Comparison of ENCODE assay signal across 7 cellular contexts in the genomic region with DNA sequence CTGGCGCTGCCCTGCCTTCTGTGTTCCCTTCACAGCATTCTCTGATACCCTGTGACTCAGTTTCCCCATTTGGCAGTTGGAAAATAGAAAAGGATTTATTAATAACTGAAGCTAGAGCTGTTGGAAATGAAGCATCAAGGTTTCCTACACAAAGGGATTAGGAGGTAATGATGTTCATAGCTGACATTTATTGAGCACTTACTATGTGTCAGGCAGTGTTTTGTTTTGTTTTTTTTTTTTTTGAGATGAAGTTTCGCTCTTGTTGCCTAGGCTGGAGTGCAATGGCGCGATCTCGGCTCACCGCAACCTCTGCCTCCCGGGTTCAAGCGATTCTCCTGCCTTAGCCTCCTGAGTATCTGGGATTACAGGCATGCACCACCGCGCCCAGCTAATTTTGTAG. TPM values are rescaled to one million over a fixed set of nuclear protein-coding genes. Genes with fewer than 3 reads are reported as not detected.
DNase-seq lines count a peak whose midpoint lies in the region; ATAC-seq and TF ChIP-seq lines count a peak whose summit lies in the region.
"Not testable (repeated sequence)": the region's sequence is repeated elsewhere in the genome, so short reads cannot be mapped to it uniquely, and the experiment has no call there.

No MANE protein-coding gene starts in this region.

- 94 to 95% methylated on average over 8 of the region's 10 CpGs for WGBS in gastroesophageal sphincter (ENCODE audit: low coverage in 1 of 2), 2 donors
- no CpG with 5 or more reads among the region's 10 CpGs for WGBS in mesendoderm (ENCODE audit: extremely low coverage, insufficient coverage, low lambda C conversion rate)
- WGBS in psoas muscle, 3 donors, result 97 to 99% (median 99%) methylated on average over 10 of the region's 10 CpGs

- not testable (repeated sequence) for H3K9me2 ChIP-seq in GM23338 (ENCODE audit: insufficient read depth)

- not testable (repeated sequence) for H3K4ac ChIP-seq in mesendoderm (ENCODE audit: low read depth, low read length)

- not testable (repeated sequence) for H3K79me1 ChIP-seq in mesendoderm (ENCODE audit: low read length)

- TF ChIP-seq POLR2A in gastroesophageal sphincter (IDR thresholded peaks at IDR 0.05), result not testable (repeated sequence)

- H3K27me3 ChIP-seq in GM23338 (ENCODE audit: insufficient read depth); gastroesophageal sphincter; mesendoderm (ENCODE audit: insufficient read depth, low read length, poor library complexity); psoas muscle (ENCODE audit: insufficient read depth in 3 of 3, low read length in 2 of 3); thoracic aorta (replicated peaks; ENCODE audit: insufficient read depth): not testable (repeated sequence)

- H4K20me1 ChIP-seq in GM23338 (replicated peaks; ENCODE audit: insufficient read depth), result not testable (repeated sequence)

- not testable (repeated sequence) for H4K5ac ChIP-seq in mesendoderm (ENCODE audit: low read length)

- DNase-seq in GM23338 (ENCODE audit: low spot score); T-helper 2 cell treated with Interferon-gamma antibody and Interleukin-4, amounts not matched to agents 5 μg/mL and 100 μg/mL, for 36 hours (ENCODE audit: low spot score); mesendoderm; psoas muscle; thoracic aorta (ENCODE audit: low spot score): not testable (repeated sequence)

- not testable (repeated sequence) for H2BK5ac ChIP-seq in mesendoderm (ENCODE audit: low read length)

- not testable (repeated sequence) for H3K9ac ChIP-seq in mesendoderm (ENCODE audit: low read length)

- not testable (repeated sequence) for H3K27me3 Mint-ChIP-seq in GM23338 (ENCODE audit: insufficient read depth, low read depth, poor library complexity); T-helper 2 cell treated with Interferon-gamma antibody and Interleukin-4, amounts not matched to agents 5 μg/mL and 100 μg/mL, for 36 hours (ENCODE audit: low read depth); activated naive CD4-positive, alpha-beta T cell treated with anti-CD3 and anti-CD28 coated beads, Interleukin-2, amount 50 U/mL, for 24 hours

- not testable (repeated sequence) for H3K79me2 ChIP-seq in GM23338 (replicated peaks; ENCODE audit: insufficient read depth); mesendoderm (ENCODE audit: control insufficient read depth, insufficient read depth, low read length)

- H3K9me3 Mint-ChIP-seq in GM23338; T-helper 2 cell treated with Interferon-gamma antibody and Interleukin-4, amounts not matched to agents 5 μg/mL and 100 μg/mL, for 36 hours; activated naive CD4-positive, alpha-beta T cell treated with anti-CD3 and anti-CD28 coated beads, Interleukin-2, amount 50 U/mL, for 24 hours: not testable (repeated sequence)

- H3K36me3 ChIP-seq in GM23338 (ENCODE audit: insufficient read depth); gastroesophageal sphincter; mesendoderm (ENCODE audit: control insufficient read depth, insufficient read depth, low read length); psoas muscle (ENCODE audit: insufficient read depth in 1 of 2, low read depth in 1 of 2); thoracic aorta: not testable (repeated sequence)

- H3F3A ChIP-seq in GM23338 (replicated peaks; ENCODE audit: low read depth), result peaks cover 17% of the 10 kb centered on the region; the same call in 1 of the 2 replicates

- not testable (repeated sequence) for H3K27ac ChIP-seq in GM23338 (ENCODE audit: low read depth); mesendoderm (ENCODE audit: low read depth, low read length)
- peak overlapping the region in 3 of 4 donors; percentile 95 to 97 (median 96) for H3K27ac ChIP-seq in gastroesophageal sphincter
- H3K27ac ChIP-seq in psoas muscle, result peak overlapping the region; percentile 94
- peak overlapping the region; percentile 96 to 99 for H3K27ac ChIP-seq in thoracic aorta

- not testable (repeated sequence) for H3K4me1 ChIP-seq in GM23338 (ENCODE audit: insufficient read depth); mesendoderm (ENCODE audit: control insufficient read depth, low read depth, low read length)
- H3K4me1 ChIP-seq in gastroesophageal sphincter, result peaks cover 0 to 45% (median 13%) of the 10 kb centered on the region in 3 donors
- H3K4me1 ChIP-seq in psoas muscle, result peaks cover 21% of the 10 kb centered on the region
- peaks cover 8 to 26% of the 10 kb centered on the region in 2 donors for H3K4me1 ChIP-seq in thoracic aorta (ENCODE audit: control insufficient read depth in 1 of 2, low read depth in 2 of 2)

- H2AFZ ChIP-seq in GM23338, result not testable (repeated sequence)

- intact Hi-C loops in psoas muscle (cut with DNase I), result not testable (repeated sequence)

- not testable (repeated sequence) for H2AK5ac ChIP-seq in mesendoderm (ENCODE audit: low read length)

- H3K23ac ChIP-seq in mesendoderm (ENCODE audit: low read length), result not testable (repeated sequence)

- ATAC-seq in GM23338; gastroesophageal sphincter; psoas muscle; thoracic aorta (ENCODE audit: insufficient number of reproducible peaks, low FRiP score, low read depth): not testable (repeated sequence)

- H3K4me3 Mint-ChIP-seq in GM23338; activated naive CD4-positive, alpha-beta T cell treated with anti-CD3 and anti-CD28 coated beads, Interleukin-2, amount 50 U/mL, for 24 hours: not testable (repeated sequence)
- H3K4me3 Mint-ChIP-seq in T-helper 2 cell treated with Interferon-gamma antibody and Interleukin-4, amounts not matched to agents 5 μg/mL and 100 μg/mL, for 36 hours, result peak overlapping the region; percentile 86

- H3K9me3 ChIP-seq in gastroesophageal sphincter, psoas muscle, thoracic aorta: not testable (repeated sequence)

- not testable (repeated sequence) for H4K8ac ChIP-seq in mesendoderm (ENCODE audit: low read depth, low read length)

- H3K4me2 ChIP-seq in GM23338, result peak overlapping the region; percentile 85; the same call in 1 of the 2 replicates
- not testable (repeated sequence) for H3K4me2 ChIP-seq in mesendoderm (ENCODE audit: low read length)

- not testable (repeated sequence) for H3K18ac ChIP-seq in mesendoderm (ENCODE audit: low read length)

- not testable (repeated sequence) for H3K56ac ChIP-seq in mesendoderm (ENCODE audit: low read length)

- not testable (repeated sequence) for H3K4me3 ChIP-seq in GM23338; gastroesophageal sphincter; mesendoderm (ENCODE audit: low read length); psoas muscle; thoracic aorta

- H3K36me3 Mint-ChIP-seq in GM23338 (ENCODE audit: low read depth); T-helper 2 cell treated with Interferon-gamma antibody and Interleukin-4, amounts not matched to agents 5 μg/mL and 100 μg/mL, for 36 hours (ENCODE audit: low read depth); activated naive CD4-positive, alpha-beta T cell treated with anti-CD3 and anti-CD28 coated beads, Interleukin-2, amount 50 U/mL, for 24 hours: not testable (repeated sequence)

- H2BK120ac ChIP-seq in mesendoderm (ENCODE audit: low read depth, low read length), result not testable (repeated sequence)

- H3K4me1 Mint-ChIP-seq in GM23338, result peaks cover 19% of the 10 kb centered on the region
- H3K4me1 Mint-ChIP-seq in T-helper 2 cell treated with Interferon-gamma antibody and Interleukin-4, amounts not matched to agents 5 μg/mL and 100 μg/mL, for 36 hours (ENCODE audit: low read depth), result peaks cover 33% of the 10 kb centered on the region
- H3K4me1 Mint-ChIP-seq in activated naive CD4-positive, alpha-beta T cell treated with anti-CD3 and anti-CD28 coated beads, Interleukin-2, amount 50 U/mL, for 24 hours, result peaks cover 37% of the 10 kb centered on the region

- peak overlapping the region; percentile 64 for H2BK15ac ChIP-seq in mesendoderm (replicated peaks; ENCODE audit: low read depth)

- not testable (repeated sequence) for TF ChIP-seq EP300 in gastroesophageal sphincter (IDR thresholded peaks at IDR 0.05)

- H3K27ac Mint-ChIP-seq in GM23338; T-helper 2 cell treated with Interferon-gamma antibody and Interleukin-4, amounts not matched to agents 5 μg/mL and 100 μg/mL, for 36 hours: not testable (repeated sequence)
- peak overlapping the region; percentile 62 for H3K27ac Mint-ChIP-seq in activated naive CD4-positive, alpha-beta T cell treated with anti-CD3 and anti-CD28 coated beads, Interleukin-2, amount 50 U/mL, for 24 hours

- not testable (repeated sequence) for TF ChIP-seq CTCF in GM23338 (conservative IDR thresholded peaks at IDR 0.05; ENCODE audit: low read depth in 2 of 2); gastroesophageal sphincter (IDR thresholded peaks at IDR 0.05); psoas muscle (IDR thresholded peaks at IDR 0.05); thoracic aorta (IDR thresholded peaks at IDR 0.05)

RNA-seq across cellular contexts. Expression of a gene that starts 7.5 kb away (rescaled TPM):
- 260 and 354 TPM in 2 replicates for total RNA-seq in GM23338 (2014; rRNA removed; shearing (Covaris generic))
- polyA plus RNA-seq in GM23338 (2016; fragmentation: Nextera tagmentation; extraction: Ambion mirVana) (138 and 153 TPM in 2 replicates), psoas muscle (100 to 1,000 TPM; 246 to 729 (median 300) TPM)
- total RNA-seq in gastroesophageal sphincter (100 to 1,000 TPM; 203 to 273 (median 250) TPM), psoas muscle (100 to 1,000 TPM; 290 to 532 (median 433) TPM), thoracic aorta (100 to 1,000 TPM; 104 to 237 TPM)
- polyA plus RNA-seq in mesendoderm (2013, experiment 1 of 2), result 416 TPM
- 418 TPM for polyA plus RNA-seq in mesendoderm (2013, experiment 2 of 2)
